Comparison of ENCODE assay signal across 21 cellular contexts in the genomic region with DNA sequence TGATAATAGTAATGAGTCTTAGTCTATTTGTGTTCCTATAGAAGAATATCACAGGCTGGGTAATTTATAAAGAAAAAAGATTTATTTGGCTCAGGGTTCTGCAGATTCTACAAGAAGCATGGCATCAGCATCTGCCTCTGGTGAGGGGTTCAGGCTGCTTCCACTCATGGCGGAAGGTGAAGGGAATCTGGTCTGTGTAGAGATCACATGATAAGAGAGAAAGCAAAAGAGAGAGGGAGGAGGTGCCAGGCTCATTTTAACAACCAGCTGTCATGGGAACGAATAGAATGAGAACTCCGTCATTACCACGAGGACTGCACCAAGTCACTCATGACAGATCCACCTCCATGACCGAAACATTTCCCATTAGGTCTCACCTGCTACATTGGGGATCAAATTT.
"Had no signal": no experiment of that assay in that cellular context is flagged by ENCODE, and none has a peak within 500 bp of the region (broad histone marks: within the 10 kb centered on the region; RNA-seq: fewer than 3 reads in every experiment).

No MANE protein-coding gene starts in this region.

- H3K27ac Mint-ChIP-seq: activated CD4-positive, alpha-beta T cell treated with anti-CD3 and anti-CD28 coated beads, Interleukin-2, amount 10 ng/mL, durations not matched to agents 24 days and 14 days; activated naive CD4-positive, alpha-beta T cell treated with anti-CD3 and anti-CD28 coated beads for 36 hours; activated naive CD8-positive, alpha-beta T cell; activated T-helper 17 cell treated with anti-CD3 and anti-CD28 coated beads, Interleukin-2, amount 50 U/mL, for 72 hours; brain; T-helper 1 cell treated with Interleukin-12 subunit alpha and Interleukin-12 subunit beta and Interleukin-4 antibody, amounts not matched to agents 30 μg/mL and 1 μg/mL, for 36 hours; WTC11 had no signal

- DNase-seq: activated CD4-positive, alpha-beta T cell treated with anti-CD3 and anti-CD28 coated beads, Interleukin-2, amount 10 ng/mL, durations not matched to agents 24 days and 14 days; activated CD4-positive, alpha-beta T cell treated with anti-CD3 and anti-CD28 coated beads, Interleukin-2, amount 50 U/mL, for 48 hours; activated CD4-positive, CD25-positive, alpha-beta regulatory T cell treated with anti-CD3 and anti-CD28 coated beads, Interleukin-2, amount 50 U/mL, for 72 hours; activated gamma-delta T cell; activated naive CD4-positive, alpha-beta T cell treated with anti-CD3 and anti-CD28 coated beads for 36 hours; activated T-cell treated with anti-CD3 and anti-CD28 coated beads for 4 hours; activated T-cell treated with anti-CD3 and anti-CD28 coated beads, Interleukin-2, amount 50 U/mL, for 48 hours; amygdala; MG63; NCI-H1930; NCI-H2107; NCI-H226; NCI-H524; PC-3 had no signal

- H3K4me3 ChIP-seq: cardiac muscle cell, MG63, SJSA1 had no signal

- H3K4me1 Mint-ChIP-seq: activated CD4-positive, alpha-beta T cell treated with anti-CD3 and anti-CD28 coated beads, Interleukin-2, amount 10 ng/mL, durations not matched to agents 24 days and 14 days; activated T-helper 17 cell treated with anti-CD3 and anti-CD28 coated beads, Interleukin-2, amount 50 U/mL, for 72 hours had no signal

- H3K36me3 ChIP-seq: cardiac muscle cell, MG63, SJSA1 had no signal

- H3K27ac ChIP-seq: cardiac muscle cell, SJSA1 had no signal

- H3K9me3 Mint-ChIP-seq: brain, WTC11 had no signal

- H3K4me3 Mint-ChIP-seq: activated CD4-positive, alpha-beta T cell treated with anti-CD3 and anti-CD28 coated beads, Interleukin-2, amount 10 ng/mL, durations not matched to agents 24 days and 14 days; activated naive CD4-positive, alpha-beta T cell treated with anti-CD3 and anti-CD28 coated beads for 36 hours; activated naive CD8-positive, alpha-beta T cell; activated T-helper 17 cell treated with anti-CD3 and anti-CD28 coated beads, Interleukin-2, amount 50 U/mL, for 72 hours; brain; T-helper 1 cell treated with Interleukin-12 subunit alpha and Interleukin-12 subunit beta and Interleukin-4 antibody, amounts not matched to agents 30 μg/mL and 1 μg/mL, for 36 hours; WTC11 had no signal

- H3K36me3 Mint-ChIP-seq: activated naive CD8-positive, alpha-beta T cell; brain; WTC11 had no signal

- H3K9me3 ChIP-seq: MG63, SJSA1 had no signal

- ATAC-seq: activated T-helper 17 cell treated with anti-CD3 and anti-CD28 coated beads, Interleukin-2, amount 50 U/mL, for 72 hours; PC-3; WTC11 had no signal

- H3K4me1 ChIP-seq: SJSA1 had no signal

- H3K27me3 Mint-ChIP-seq: activated CD4-positive, alpha-beta T cell treated with anti-CD3 and anti-CD28 coated beads, Interleukin-2, amount 10 ng/mL, durations not matched to agents 24 days and 14 days; activated naive CD8-positive, alpha-beta T cell; activated T-helper 17 cell treated with anti-CD3 and anti-CD28 coated beads, Interleukin-2, amount 50 U/mL, for 72 hours had no signal
